In the genomic region with DNA sequence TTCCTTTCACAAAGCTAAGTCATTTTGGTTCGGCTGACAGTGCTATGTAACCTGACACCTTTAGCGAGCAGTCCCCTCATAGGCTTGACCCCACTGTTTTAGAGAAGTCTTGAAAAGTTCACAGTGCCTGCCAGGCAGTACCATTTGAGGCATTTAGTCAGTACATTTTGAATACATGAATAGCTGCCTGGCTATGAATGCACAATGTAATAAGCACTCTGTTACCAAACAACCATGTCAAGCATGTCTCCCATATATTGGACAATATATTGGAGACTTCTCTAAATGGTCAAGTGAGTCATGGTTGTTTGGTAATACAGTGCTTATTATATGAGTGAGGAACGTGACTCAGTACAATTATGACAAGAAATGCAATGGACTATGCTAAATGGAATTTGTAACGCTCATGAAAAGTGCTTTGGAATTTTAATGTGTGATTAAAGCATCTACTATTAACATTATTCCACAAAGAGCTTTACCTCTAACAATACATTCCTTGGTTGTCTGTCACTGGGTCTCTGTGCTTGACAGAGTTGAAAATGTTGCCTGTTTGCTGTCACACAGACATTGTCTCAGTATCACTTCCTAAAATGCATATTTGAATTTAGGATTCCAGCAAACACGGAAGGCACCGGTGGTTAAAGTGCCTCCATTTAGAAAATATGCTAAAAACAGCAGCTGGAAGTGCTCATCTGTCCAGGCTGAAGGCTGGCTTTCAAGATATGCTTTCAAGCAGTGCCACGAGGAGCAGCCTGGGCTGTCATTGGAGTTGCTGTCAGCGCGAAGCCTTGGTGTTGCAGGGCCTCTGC, we compare ENCODE assay signal across 8 cellular contexts.
DNase-seq lines count a peak whose midpoint lies in the region; ATAC-seq and FAIRE-seq lines count a peak whose summit lies in the region.

No MANE protein-coding gene starts in this region.

- DNase-seq in GM03348 (ENCODE audit: low spot score) (peak; percentile 44), RCC 7860 (ENCODE audit: low spot score) (peak; percentile 12), iPS-NIHi7 (ENCODE audit: extremely low spot score) (peak; percentile 34), T-helper 9 cell (no peak), COLO668 (lab: John Stamatoyannopoulos, UW; ENCODE audit: unreplicated experiment) (no peak), NCI-H1930 (lab: John Stamatoyannopoulos, UW) (no peak)
- DNase-seq in activated effector memory CD4-positive, alpha-beta T cell treated with anti-CD3 and anti-CD28 coated beads, Interleukin-2, amount 50 U/mL, for 16 hours = no peak

- no peak for FAIRE-seq in RCC 7860 (lab: Jason Lieb, UNC)

- peak; percentile 76 for ATAC-seq in HG02623 (IDR thresholded peaks at IDR 0.05; ENCODE audit: unreplicated experiment)

Comparison
In these comparisons a context has a peak if more than half of its experiments do, and no peak if none do; other contexts are left out.
1. DNase-seq: peak in GM03348 (single experiment), RCC 7860 (single experiment) and iPS-NIHi7 (single experiment); none in T-helper 9 cell (single experiment), activated effector memory CD4-positive, alpha-beta T cell treated with anti-CD3 and anti-CD28 coated beads, Interleukin-2, amount 50 U/mL, for 16 hours (single experiment), COLO668 (single experiment) and NCI-H1930 (0 of 2).